Comparison of ENCODE assay signal across 18 cellular contexts in the genomic region with DNA sequence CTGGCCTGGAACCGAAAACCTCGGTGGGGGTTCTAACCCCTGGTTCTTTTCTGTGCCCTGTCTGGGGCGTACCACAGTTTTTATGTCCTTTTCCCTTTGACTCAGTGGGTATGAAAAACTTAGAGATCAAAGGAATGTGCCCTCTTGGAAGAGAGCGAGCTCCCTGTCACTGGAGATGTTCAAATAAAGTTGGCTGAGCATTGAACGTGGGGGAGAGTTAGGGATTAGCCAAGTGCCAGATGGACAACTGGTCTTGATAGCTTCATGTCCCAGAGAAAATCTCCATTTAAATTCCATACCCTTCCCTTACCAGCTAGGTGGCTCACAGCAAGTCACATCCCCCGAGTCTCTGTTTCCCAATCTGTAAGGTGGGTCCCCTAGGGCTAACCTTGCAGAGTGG. TPM values are rescaled to one million over a fixed set of nuclear protein-coding genes. Genes with fewer than 3 reads are reported as not detected.
A peak's percentile ranks its signal among the peaks of the same experiment; 100 is the strongest.
DNase-seq lines count a peak whose midpoint lies in the region; ATAC-seq and TF ChIP-seq lines count a peak whose summit lies in the region.
"Had no signal": no experiment of that assay in that cellular context is flagged by ENCODE, and none has a peak within 500 bp of the region (broad histone marks: within the 10 kb centered on the region; RNA-seq: fewer than 3 reads in every experiment).

No MANE protein-coding gene starts in this region.

- H3K27ac Mint-ChIP-seq in activated naive CD4-positive, alpha-beta T cell treated with anti-CD3 and anti-CD28 coated beads for 36 hours, result no peak overlapping the region
- H3K27ac Mint-ChIP-seq in progenitor cell of endocrine pancreas, result no peak overlapping the region

- no peak overlapping the region for H3K4me3 Mint-ChIP-seq in activated naive CD4-positive, alpha-beta T cell treated with anti-CD3 and anti-CD28 coated beads for 36 hours
- H3K4me3 Mint-ChIP-seq in progenitor cell of endocrine pancreas (ENCODE audit: low read depth), result no peak overlapping the region

- DNase-seq in caudate nucleus (lab: John Stamatoyannopoulos, UW) (no peak), lower lobe of right lung (no peak), progenitor cell of endocrine pancreas (ENCODE audit: low spot score, unreplicated experiment) (no peak), NCI-H510A treated with DMSO at 0.1 percent for 48 hours (lab: John Stamatoyannopoulos, UW) (no peak)
- no peak for DNase-seq in activated naive CD4-positive, alpha-beta T cell treated with anti-CD3 and anti-CD28 coated beads for 36 hours
- DNase-seq in activated CD8-positive, alpha-beta memory T cell treated with anti-CD3 and anti-CD28 coated beads for 24 hours, result no peak
- DNase-seq: activated CD4-positive, alpha-beta T cell treated with anti-CD3 and anti-CD28 coated beads for 4 hours; COR-L47; NCI-H1694 treated with DMSO at 0.1 percent for 48 hours; NCI-H446; stimulated activated CD4-positive, alpha-beta T cell treated with anti-CD3 and anti-CD28 coated beads, Interleukin-4, amount 100 ng/mL, for 24 hours had no signal

- intact Hi-C loops in lower lobe of right lung (cut with DNase I), result no loop called here
- intact Hi-C loops in activated naive CD4-positive, alpha-beta T cell treated with anti-CD3 and anti-CD28 coated beads for 36 hours (cut with micrococcal nuclease), result no loop called here

- TF ChIP-seq CTCF in lower lobe of right lung (IDR thresholded peaks at IDR 0.05) (no peak), progenitor cell of endocrine pancreas (IDR thresholded peaks at IDR 0.05; ENCODE audit: unreplicated experiment) (no peak)

- H3K4me3 ChIP-seq in lower lobe of right lung (no peak overlapping the region), skeletal muscle tissue (ENCODE audit: low read length in 3 of 3) (no peak overlapping the region)
- H3K4me3 ChIP-seq: GM12878, SJSA1 had no signal

- H3K27ac ChIP-seq in KOPT-K1 (ENCODE audit: low read depth, low read length, poor library complexity, severe bottlenecking) (peak overlapping the region; percentile 95), caudate nucleus (ENCODE audit: low read depth, low read length) (peak overlapping the region; percentile 81), lower lobe of right lung (peak overlapping the region; percentile 76), skeletal muscle tissue (ENCODE audit: low read depth, low read length) (peak overlapping the region; percentile 50)
- H3K27ac ChIP-seq: SJSA1 had no signal

- H3K9me3 ChIP-seq in KOPT-K1 (ENCODE audit: insufficient read depth, low read length, poor library complexity, severe bottlenecking) (no peaks in the 10 kb centered on the region), lower lobe of right lung (no peaks in the 10 kb centered on the region), skeletal muscle tissue (ENCODE audit: control insufficient read depth in 3 of 3, low read length in 3 of 3) (no peaks in the 10 kb centered on the region)
- H3K9me3 ChIP-seq: SJSA1 had no signal

- peaks cover 43% of the 10 kb centered on the region for H3K4me1 ChIP-seq in lower lobe of right lung
- H3K4me1 ChIP-seq in skeletal muscle tissue (ENCODE audit: control insufficient read depth in 3 of 3, insufficient read depth in 3 of 3, low read length in 3 of 3), result peaks cover 21 to 45% (median 27%) of the 10 kb centered on the region in 3 donors

- no peak for ATAC-seq in lower lobe of right lung
- ATAC-seq: activated naive CD4-positive, alpha-beta T cell treated with anti-CD3 and anti-CD28 coated beads, Interleukin-2, amount 50 U/mL, for 72 hours; GM12878 had no signal

- peaks cover 2% of the 10 kb centered on the region for H3K4me1 Mint-ChIP-seq in activated naive CD4-positive, alpha-beta T cell treated with anti-CD3 and anti-CD28 coated beads for 36 hours (ENCODE audit: low read depth)
- peaks cover 12% of the 10 kb centered on the region for H3K4me1 Mint-ChIP-seq in progenitor cell of endocrine pancreas (ENCODE audit: low read depth)

- CTCF ChIA-PET in activated naive CD4-positive, alpha-beta T cell treated with anti-CD3 and anti-CD28 coated beads for 36 hours (lab: Charles Lee), result interaction anchor here (1.4 to 10.0 kb wide), 2 partner anchors 11 to 28 kb away, joined by 4 to 63 read pairs; no protein-coding TSS in a partner anchor

- H3K27me3 ChIP-seq in lower lobe of right lung (ENCODE audit: low read depth) (peaks cover 8% of the 10 kb centered on the region), skeletal muscle tissue (ENCODE audit: control insufficient read depth in 3 of 3, insufficient read depth in 3 of 3, low read length in 3 of 3) (peaks cover 6 to 30% (median 25%) of the 10 kb centered on the region in 3 donors)
- H3K27me3 ChIP-seq: SJSA1 had no signal

- H3K36me3 ChIP-seq in KOPT-K1 (ENCODE audit: insufficient read depth, low read length), result no peaks in the 10 kb centered on the region
- no peaks in the 10 kb centered on the region for H3K36me3 ChIP-seq in lower lobe of right lung
- H3K36me3 ChIP-seq in skeletal muscle tissue (ENCODE audit: control insufficient read depth in 3 of 3, insufficient read depth in 3 of 3, low read length in 3 of 3), result no peaks in the 10 kb centered on the region
- H3K36me3 ChIP-seq: SJSA1 had no signal

- peaks cover 4% of the 10 kb centered on the region for H3K27me3 Mint-ChIP-seq in activated naive CD4-positive, alpha-beta T cell treated with anti-CD3 and anti-CD28 coated beads for 36 hours (ENCODE audit: low read depth)
- peaks cover 24% of the 10 kb centered on the region for H3K27me3 Mint-ChIP-seq in progenitor cell of endocrine pancreas

- no peaks in the 10 kb centered on the region for H3K36me3 Mint-ChIP-seq in activated naive CD4-positive, alpha-beta T cell treated with anti-CD3 and anti-CD28 coated beads for 36 hours (ENCODE audit: low read depth)
- no peaks in the 10 kb centered on the region for H3K36me3 Mint-ChIP-seq in progenitor cell of endocrine pancreas (ENCODE audit: insufficient read depth)
- H3K36me3 Mint-ChIP-seq: activated naive CD4-positive, alpha-beta T cell treated with anti-CD3 and anti-CD28 coated beads, Interleukin-2, amount 50 U/mL, for 72 hours had no signal

- H3K9me3 Mint-ChIP-seq in activated naive CD4-positive, alpha-beta T cell treated with anti-CD3 and anti-CD28 coated beads for 36 hours, result no peaks in the 10 kb centered on the region
- H3K9me3 Mint-ChIP-seq in progenitor cell of endocrine pancreas (ENCODE audit: low read depth), result no peaks in the 10 kb centered on the region
- H3K9me3 Mint-ChIP-seq: activated naive CD4-positive, alpha-beta T cell treated with anti-CD3 and anti-CD28 coated beads, Interleukin-2, amount 50 U/mL, for 72 hours had no signal

- H3K9ac ChIP-seq in skeletal muscle tissue (ENCODE audit: low read depth in 1 of 3, low read length in 3 of 3), result peak overlapping the region in 1 of 3 donors; percentile 60

RNA-seq across cellular contexts. Expression of gene ADGRG1, which starts 9.5 kb away (rescaled TPM):
- 37.9 TPM for total RNA-seq in lower lobe of right lung
- total RNA-seq in skeletal muscle tissue, result 0.52 TPM
- 1 to 10 TPM in 1 of 2 experiments, under 1 TPM in 1; 0.93 to 1.0 TPM for total RNA-seq in activated naive CD4-positive, alpha-beta T cell treated with anti-CD3 and anti-CD28 coated beads for 36 hours
- total RNA-seq in progenitor cell of endocrine pancreas, result 19.7 and 26.2 TPM in 2 replicates
- total RNA-seq: OCI-LY7 had no signal

RNA-seq across cellular contexts. Expression of gene ADGRG3, which starts 30.1 kb away (rescaled TPM):
- 7.7 TPM for total RNA-seq in lower lobe of right lung
- 0.52 TPM for total RNA-seq in skeletal muscle tissue
- under 1 TPM in 1 of 2 experiments, not detected in 1; 0.14 TPM for total RNA-seq in activated naive CD4-positive, alpha-beta T cell treated with anti-CD3 and anti-CD28 coated beads for 36 hours
- not detected in 2 replicates for total RNA-seq in progenitor cell of endocrine pancreas
- total RNA-seq: GM12878, OCI-LY7, SJSA1 had no signal

RNA-seq across cellular contexts. Expression of gene DRC7, which starts 56.6 kb away (rescaled TPM):
- total RNA-seq in lower lobe of right lung (4.3 TPM), skeletal muscle tissue (not detected), progenitor cell of endocrine pancreas (5.6 and 6.8 TPM in 2 replicates)
- under 1 TPM in 1 of 2 experiments, not detected in 1; 0.49 TPM for total RNA-seq in activated naive CD4-positive, alpha-beta T cell treated with anti-CD3 and anti-CD28 coated beads for 36 hours
- total RNA-seq: activated naive CD4-positive, alpha-beta T cell treated with anti-CD3 and anti-CD28 coated beads, Interleukin-2, amount 50 U/mL, for 72 hours; H1; SJSA1 had no signal

Comparison
In these comparisons a context has a peak if more than half of its experiments do, and no peak if none do; other contexts are left out.
1. RNA of gene ADGRG1, which starts 9.5 kb away (total RNA-seq): 37.9 TPM in lower lobe of right lung (single experiment) and 19.7 to 26.2 TPM in progenitor cell of endocrine pancreas; 0.93 to 1.0 TPM in activated naive CD4-positive, alpha-beta T cell treated with anti-CD3 and anti-CD28 coated beads for 36 hours and 0.52 TPM in skeletal muscle tissue (single experiment); every median in the first group is over 10 times any median in the second.
2. Peak in every context shown above with its lines, with median percentiles within 50 percentile points of each other: H3K27ac ChIP-seq.